Comparison of ENCODE assay signal across 8 cellular contexts in the genomic region with DNA sequence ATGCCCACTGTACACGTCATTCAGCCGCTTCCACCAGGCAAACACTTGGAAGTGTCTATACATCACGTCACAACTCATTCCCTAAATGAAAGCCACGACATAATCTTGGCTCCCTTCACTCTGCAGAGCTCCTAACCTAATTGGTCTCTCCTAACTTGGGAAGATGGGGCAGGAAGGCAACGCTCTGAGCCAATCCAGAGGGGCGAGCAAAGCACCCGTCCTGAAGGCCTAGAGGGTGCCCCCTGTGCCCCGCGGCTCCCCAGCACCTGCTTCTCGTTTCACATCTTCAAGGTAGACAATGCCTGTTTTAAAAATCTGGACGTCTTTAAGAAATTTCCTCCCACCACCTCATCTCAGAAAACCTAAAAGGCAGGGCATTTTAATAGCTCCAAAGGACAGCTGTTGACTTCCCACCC. TPM values are rescaled to one million over a fixed set of nuclear protein-coding genes. Genes with fewer than 3 reads are reported as not detected.
DNase-seq lines count a peak whose midpoint lies in the region; ATAC-seq and TF ChIP-seq lines count a peak whose summit lies in the region.

No MANE protein-coding gene starts in this region.

- CTCF ChIA-PET in HEK293T (lab: Yijun Ruan, JAX): no interaction called here

- no peaks in the 10 kb centered on the region for H3K9me3 Mint-ChIP-seq in activated naive CD8-positive, alpha-beta T cell treated with anti-CD3 and anti-CD28 coated beads for 36 hours
- H3K9me3 Mint-ChIP-seq in stimulated activated memory B cell treated with anti-CD40 and anti-IgM and Interleukin-4, amounts not matched to agents 10 μg/mL and 1 μg/mL and 100 μg/mL, for 72 hours: no peaks in the 10 kb centered on the region

- ATAC-seq in stimulated activated memory B cell treated with anti-CD40 and anti-IgM and Interleukin-4, amounts not matched to agents 10 μg/mL and 1 μg/mL and 100 μg/mL, for 72 hours: no peak
- no peak for ATAC-seq in GM19023 (IDR thresholded peaks at IDR 0.05; ENCODE audit: unreplicated experiment)
- ATAC-seq in HG02623 (IDR thresholded peaks at IDR 0.05; ENCODE audit: unreplicated experiment): no peak

- H3K79me2 ChIP-seq in ACC112 (ENCODE audit: control insufficient read depth, insufficient read depth, low read length, unreplicated experiment): peaks cover 50% of the 10 kb centered on the region

- peaks cover 21% of the 10 kb centered on the region for H3K27me3 ChIP-seq in ACC112 (ENCODE audit: insufficient read depth, low read length)

- POLR2A ChIA-PET in HEK293T (lab: Yijun Ruan, JAX): interaction anchor here (0.9 to 1.5 kb wide), 2 partner anchors 10 to 53 kb away, joined by 4 to 11 read pairs; a partner anchor contains a TSS

- H3K36me3 Mint-ChIP-seq in activated naive CD8-positive, alpha-beta T cell treated with anti-CD3 and anti-CD28 coated beads for 36 hours: peaks cover 36% of the 10 kb centered on the region
- peaks cover 34% of the 10 kb centered on the region for H3K36me3 Mint-ChIP-seq in stimulated activated memory B cell treated with anti-CD40 and anti-IgM and Interleukin-4, amounts not matched to agents 10 μg/mL and 1 μg/mL and 100 μg/mL, for 72 hours

- peaks cover 15% of the 10 kb centered on the region for H3K27me3 Mint-ChIP-seq in activated naive CD8-positive, alpha-beta T cell treated with anti-CD3 and anti-CD28 coated beads for 36 hours
- no peaks in the 10 kb centered on the region for H3K27me3 Mint-ChIP-seq in stimulated activated memory B cell treated with anti-CD40 and anti-IgM and Interleukin-4, amounts not matched to agents 10 μg/mL and 1 μg/mL and 100 μg/mL, for 72 hours

- H3K4me3 ChIP-seq in ACC112 (ENCODE audit: low read depth, low read length) (peak overlapping the region; percentile 83), iPS-11a (ENCODE audit: low read depth, low read length) (peak overlapping the region; percentile 58)

- peaks cover 10% of the 10 kb centered on the region; the same call in 1 of the 2 replicates for H3K36me3 ChIP-seq in ACC112 (ENCODE audit: insufficient read depth, low read length)

- H2AFZ ChIP-seq in ACC112 (ENCODE audit: low read length, unreplicated experiment): peak overlapping the region; percentile 50

- H3K4me3 Mint-ChIP-seq in activated naive CD8-positive, alpha-beta T cell treated with anti-CD3 and anti-CD28 coated beads for 36 hours: peak overlapping the region; percentile 92
- H3K4me3 Mint-ChIP-seq in stimulated activated memory B cell treated with anti-CD40 and anti-IgM and Interleukin-4, amounts not matched to agents 10 μg/mL and 1 μg/mL and 100 μg/mL, for 72 hours: peak overlapping the region; percentile 86

- H3K4me1 ChIP-seq in ACC112 (ENCODE audit: control insufficient read depth, insufficient read depth, low read length, unreplicated experiment): peaks cover 17% of the 10 kb centered on the region

- peaks cover 43% of the 10 kb centered on the region for H3K4me1 Mint-ChIP-seq in activated naive CD8-positive, alpha-beta T cell treated with anti-CD3 and anti-CD28 coated beads for 36 hours
- H3K4me1 Mint-ChIP-seq in stimulated activated memory B cell treated with anti-CD40 and anti-IgM and Interleukin-4, amounts not matched to agents 10 μg/mL and 1 μg/mL and 100 μg/mL, for 72 hours: peaks cover 39% of the 10 kb centered on the region

- peak; percentile 17 for DNase-seq in HEK293T (ENCODE audit: extremely low spot score)
- no peak for DNase-seq in activated naive CD8-positive, alpha-beta T cell treated with anti-CD3 and anti-CD28 coated beads for 36 hours
- DNase-seq in NOMO-1 (lab: John Stamatoyannopoulos, UW; ENCODE audit: unreplicated experiment in 2 of 2): no peak

- H3K27ac Mint-ChIP-seq in activated naive CD8-positive, alpha-beta T cell treated with anti-CD3 and anti-CD28 coated beads for 36 hours: peak overlapping the region; percentile 76
- peak overlapping the region; percentile 78 for H3K27ac Mint-ChIP-seq in stimulated activated memory B cell treated with anti-CD40 and anti-IgM and Interleukin-4, amounts not matched to agents 10 μg/mL and 1 μg/mL and 100 μg/mL, for 72 hours

- H3K27ac ChIP-seq in ACC112 (ENCODE audit: low read depth, low read length): no peak overlapping the region

TF ChIP-seq in HEK293T, 16 proteins besides CTCF, POLR2A, EP300 and RAD21:
- TF ChIP-seq FOXK2 (IDR thresholded peaks at IDR 0.05): no peak
- TF ChIP-seq BHLHE40 (IDR thresholded peaks at IDR 0.05; ENCODE audit: borderline replicate concordance): no peak
- no peak for TF ChIP-seq ELF4 (IDR thresholded peaks at IDR 0.05)
- TF ChIP-seq ARNT (IDR thresholded peaks at IDR 0.05): no peak

RNA-seq across cellular contexts. Expression of gene CSNK2A2, which starts 1.0 kb away (rescaled TPM):
- 100 to 1,000 TPM; 113 to 114 TPM for total RNA-seq in activated naive CD8-positive, alpha-beta T cell treated with anti-CD3 and anti-CD28 coated beads for 36 hours
